Comparison of ENCODE assay signal across 31 cellular contexts in the genomic region with DNA sequence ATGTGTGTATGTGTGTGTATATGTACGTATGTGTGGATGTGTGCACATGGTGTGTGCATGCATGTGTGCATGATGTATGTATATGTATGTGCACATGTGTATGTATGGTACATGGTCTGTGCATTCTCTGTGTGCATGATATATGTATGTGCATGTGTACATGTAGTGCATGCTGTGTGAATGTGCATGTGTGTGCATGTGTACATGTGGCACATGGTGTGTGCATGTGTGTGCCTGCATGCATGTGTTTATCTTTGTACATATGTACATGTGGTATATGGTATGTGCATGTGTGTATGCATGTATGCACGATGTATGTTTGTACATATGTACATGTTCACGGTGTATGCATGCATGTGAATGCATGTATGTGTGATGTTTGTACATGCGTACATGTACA.
"Had no signal": no experiment of that assay in that cellular context is flagged by ENCODE, and none has a peak within 500 bp of the region (broad histone marks: within the 10 kb centered on the region; RNA-seq: fewer than 3 reads in every experiment).

No MANE protein-coding gene starts in this region.

- H3K9me3 ChIP-seq: colonic mucosa had no signal

- H3K4me3 ChIP-seq: colonic mucosa had no signal

- H3K36me3 ChIP-seq: brain microvascular endothelial cell, colonic mucosa, WERI-Rb-1 had no signal

- H3K9me3 Mint-ChIP-seq: activated B cell treated with CpG ODN at 0.5 μM for 24 hours; activated CD8-positive, alpha-beta T cell treated with anti-CD3 and anti-CD28 coated beads for 36 hours; activated T-cell treated with anti-CD3 and anti-CD28 coated beads, Interleukin-2, amount 50 U/mL, for 4 hours; activated T-helper 17 cell treated with anti-CD3 and anti-CD28 coated beads, Interleukin-2, amount 50 U/mL, for 72 hours had no signal

- H3K36me3 Mint-ChIP-seq: activated naive CD8-positive, alpha-beta T cell had no signal

- DNase-seq: activated B cell treated with CpG ODN at 0.5 μM for 24 hours; activated CD4-positive, alpha-beta T cell treated with anti-CD3 and anti-CD28 coated beads for 48 hours; activated CD4-positive, alpha-beta T cell treated with anti-CD3 and anti-CD28 coated beads, Interleukin-2, amount 50 U/mL, for 1 hour; activated CD4-positive, alpha-beta T cell treated with anti-CD3 and anti-CD28 coated beads, Interleukin-2, amount 50 U/mL, for 48 hours; activated CD8-positive, alpha-beta memory T cell treated with anti-CD3 and anti-CD28 coated beads for 24 hours; activated CD8-positive, alpha-beta T cell treated with anti-CD3 and anti-CD28 coated beads for 36 hours; activated effector memory CD4-positive, alpha-beta T cell treated with Interleukin-2 at 50 U/mL for 16 hours; activated gamma-delta T cell treated with Interleukin-2 at 50 U/mL for 16 hours; activated naive CD4-positive, alpha-beta T cell treated with anti-CD3 and anti-CD28 coated beads, Interleukin-2, amount 50 U/mL, for 16 hours; activated naive CD4-positive, alpha-beta T cell treated with Interleukin-2 at 50 U/mL for 16 hours; activated T-cell treated with anti-CD3 and anti-CD28 coated beads, Interleukin-2, amount 50 U/mL, for 4 hours; amniotic stem cell; anterior cingulate cortex; brain microvascular endothelial cell; caudate nucleus; colonic mucosa; effector CD8-positive, alpha-beta T cell; foreskin fibroblast; head of caudate nucleus; T-helper 1 cell; T-helper 17 cell; T1000; WERI-Rb-1 had no signal

- FAIRE-seq: astrocyte, endometrium, frontal cortex had no signal

- H3K27ac ChIP-seq: brain microvascular endothelial cell, colonic mucosa, WERI-Rb-1 had no signal

- H3K27ac Mint-ChIP-seq: activated B cell treated with CpG ODN at 0.5 μM for 24 hours; activated CD8-positive, alpha-beta T cell treated with anti-CD3 and anti-CD28 coated beads for 36 hours; activated naive CD8-positive, alpha-beta T cell; activated T-helper 17 cell treated with anti-CD3 and anti-CD28 coated beads, Interleukin-2, amount 50 U/mL, for 72 hours; T-helper 17 cell; T-helper 2 cell treated with Interferon-gamma antibody and Interleukin-4, amounts not matched to agents 5 μg/mL and 100 μg/mL, for 36 hours had no signal

- H3K4me1 Mint-ChIP-seq: activated B cell treated with CpG ODN at 0.5 μM for 24 hours; activated T-helper 17 cell treated with anti-CD3 and anti-CD28 coated beads, Interleukin-2, amount 50 U/mL, for 72 hours; T-helper 17 cell had no signal

- H3K4me1 ChIP-seq: colonic mucosa had no signal

- H3K4me3 Mint-ChIP-seq: activated B cell treated with CpG ODN at 0.5 μM for 24 hours; activated CD8-positive, alpha-beta T cell treated with anti-CD3 and anti-CD28 coated beads for 36 hours; activated naive CD8-positive, alpha-beta T cell; activated T-cell treated with anti-CD3 and anti-CD28 coated beads, Interleukin-2, amount 50 U/mL, for 4 hours; activated T-helper 17 cell treated with anti-CD3 and anti-CD28 coated beads, Interleukin-2, amount 50 U/mL, for 72 hours; T-helper 17 cell; T-helper 2 cell treated with Interferon-gamma antibody and Interleukin-4, amounts not matched to agents 5 μg/mL and 100 μg/mL, for 36 hours had no signal

- H3K27me3 Mint-ChIP-seq: activated T-helper 17 cell treated with anti-CD3 and anti-CD28 coated beads, Interleukin-2, amount 50 U/mL, for 72 hours had no signal

- ATAC-seq: activated CD4-positive, CD25-positive, alpha-beta regulatory T cell treated with anti-CD3 and anti-CD28 coated beads, Interleukin-2, amount 50 U/mL, for 24 hours; activated CD8-positive, alpha-beta T cell treated with anti-CD3 and anti-CD28 coated beads for 36 hours; activated T-cell treated with anti-CD3 and anti-CD28 coated beads, Interleukin-2, amount 50 U/mL, for 4 hours; activated T-helper 17 cell treated with anti-CD3 and anti-CD28 coated beads, Interleukin-2, amount 50 U/mL, for 72 hours; esophagus mucosa; T-helper 17 cell had no signal

- H3K27me3 ChIP-seq: brain microvascular endothelial cell, colonic mucosa had no signal
